In the genomic region with DNA sequence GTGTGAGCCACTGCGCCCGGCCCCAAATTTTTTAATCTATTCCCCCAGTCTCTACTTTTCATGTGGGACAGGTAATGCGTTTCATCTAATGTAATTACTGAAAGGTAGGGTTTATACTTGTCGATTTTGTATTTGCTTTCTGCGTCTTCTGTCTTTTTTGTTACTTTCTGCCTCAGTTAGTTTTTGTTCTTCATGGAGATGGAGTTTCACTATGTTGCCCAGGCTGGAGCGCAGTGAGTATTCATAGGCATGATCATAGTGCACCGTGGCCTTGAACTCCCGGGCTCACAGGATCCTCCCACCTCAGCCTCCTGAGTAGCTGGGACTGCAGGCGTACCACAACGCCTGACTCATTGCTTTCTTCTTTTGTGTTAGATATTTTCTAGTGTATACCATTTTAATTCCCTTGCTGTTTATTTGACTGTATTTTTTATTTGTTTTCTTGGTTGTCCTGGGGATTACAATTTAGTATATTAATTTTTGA, we compare ENCODE assay signal across 20 cellular contexts.
"Had no signal": no experiment of that assay in that cellular context is flagged by ENCODE, and none has a peak within 500 bp of the region (broad histone marks: within the 10 kb centered on the region; RNA-seq: fewer than 3 reads in every experiment).

No MANE protein-coding gene starts in this region.

- H3K27me3 Mint-ChIP-seq: activated naive CD8-positive, alpha-beta T cell treated with anti-CD3 and anti-CD28 coated beads, Interleukin-2, amount 10 ng/mL, durations not matched to agents 7 days and 5 days had no signal

- H3K9me3 ChIP-seq: left ventricle myocardium inferior, psoas muscle, stomach had no signal

- H3K4me3 Mint-ChIP-seq: activated naive CD8-positive, alpha-beta T cell treated with anti-CD3 and anti-CD28 coated beads, Interleukin-2, amount 10 ng/mL, durations not matched to agents 7 days and 5 days; neural progenitor cell; stimulated activated effector memory CD8-positive, alpha-beta T cell treated with anti-CD3 and anti-CD28 coated beads, Interleukin-12 subunit alpha, Interleukin-12 subunit beta, amount 100 ng/mL, for 72 hours had no signal

- H3K27ac ChIP-seq: brain microvascular endothelial cell, left ventricle myocardium inferior, neural progenitor cell, psoas muscle, stomach had no signal

- H3K4me3 ChIP-seq: left ventricle myocardium inferior, neural progenitor cell, psoas muscle, stomach had no signal

- H3K9me3 Mint-ChIP-seq: activated naive CD8-positive, alpha-beta T cell treated with anti-CD3 and anti-CD28 coated beads, Interleukin-2, amount 10 ng/mL, durations not matched to agents 7 days and 5 days; stimulated activated effector memory CD8-positive, alpha-beta T cell treated with anti-CD3 and anti-CD28 coated beads, Interleukin-12 subunit alpha, Interleukin-12 subunit beta, amount 100 ng/mL, for 72 hours had no signal

- H3K27me3 ChIP-seq: brain microvascular endothelial cell, neural progenitor cell, stomach had no signal

- H3K36me3 ChIP-seq: neural progenitor cell had no signal

- ATAC-seq: activated CD4-positive, CD25-positive, alpha-beta regulatory T cell treated with anti-CD3 and anti-CD28 coated beads, Interleukin-2, amount 50 U/mL, for 24 hours; psoas muscle; right cardiac atrium; stimulated activated effector memory CD8-positive, alpha-beta T cell treated with anti-CD3 and anti-CD28 coated beads, Interleukin-12 subunit alpha, Interleukin-12 subunit beta, amount 100 ng/mL, for 72 hours had no signal

- H3K4me1 ChIP-seq: neural progenitor cell had no signal

- DNase-seq: activated CD4-positive, alpha-beta T cell treated with anti-CD3 and anti-CD28 coated beads, Interleukin-2, amount 50 U/mL, for 4 hours; activated gamma-delta T cell treated with Interleukin-2 at 50 U/mL for 16 hours; activated naive CD8-positive, alpha-beta T cell treated with anti-CD3 and anti-CD28 coated beads, Interleukin-2, amount 10 ng/mL, durations not matched to agents 7 days and 5 days; anterior cingulate cortex; brain microvascular endothelial cell; cortex of kidney; erythroblast; foreskin melanocyte; head of caudate nucleus; kidney glomerular epithelial cell; left ventricle myocardium inferior; mammary epithelial cell; psoas muscle; right cardiac atrium; small intestine; stimulated activated CD4-positive, alpha-beta T cell treated with anti-CD3 and anti-CD28 coated beads, Interleukin-4, amount 100 ng/mL, for 24 hours; stomach had no signal

- H3K4me1 Mint-ChIP-seq: neural progenitor cell had no signal
